ENCODE assay signal across 22 cellular contexts in the genomic region with DNA sequence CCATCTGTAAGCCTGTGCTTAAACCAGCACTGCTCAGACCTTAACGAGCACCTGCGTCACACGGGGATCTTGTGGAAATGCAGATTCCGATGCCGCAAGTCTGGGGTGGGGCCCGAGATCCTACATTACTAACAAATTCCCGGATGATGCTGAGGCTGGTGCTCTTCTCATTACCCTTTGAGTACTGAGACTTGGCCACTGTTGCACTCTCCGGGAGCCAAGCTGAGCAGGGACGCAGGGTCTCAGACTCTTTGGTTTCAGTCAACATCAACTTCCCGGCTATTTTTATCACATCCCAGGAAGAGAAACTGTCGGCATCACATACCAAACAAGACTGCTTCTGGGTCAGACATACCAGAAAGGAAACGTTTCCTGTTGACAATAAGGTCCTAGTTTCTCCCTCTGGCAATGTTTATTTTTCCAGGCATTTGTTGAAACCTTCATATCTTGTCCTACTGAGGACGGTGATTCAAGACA.
"Had no signal": no experiment of that assay in that cellular context is flagged by ENCODE, and none has a peak within 500 bp of the region (broad histone marks: within the 10 kb centered on the region; RNA-seq: fewer than 3 reads in every experiment).

No MANE protein-coding gene starts in this region.

- H3K4me1 ChIP-seq: ascending aorta, breast epithelium, esophagus muscularis mucosa, prostate gland, upper lobe of left lung had no signal

- H3K9me3 ChIP-seq: ascending aorta, breast epithelium, esophagus muscularis mucosa, prostate gland, stomach, upper lobe of left lung had no signal

- H3K36me3 ChIP-seq: ascending aorta, breast epithelium, esophagus muscularis mucosa, prostate gland, stomach, upper lobe of left lung had no signal

- H3K4me3 ChIP-seq: ascending aorta, breast epithelium, esophagus muscularis mucosa, lung, prostate gland, skin epidermis, stomach, upper lobe of left lung had no signal

- ATAC-seq: left colon; stimulated activated effector memory CD8-positive, alpha-beta T cell treated with anti-CD3 and anti-CD28 coated beads, Interleukin-12 subunit alpha, Interleukin-12 subunit beta, amount 100 ng/mL, for 72 hours had no signal

- DNase-seq: activated CD4-positive, alpha-beta T cell treated with anti-CD3 and anti-CD28 coated beads for 1 hour; activated CD4-positive, alpha-beta T cell treated with anti-CD3 and anti-CD28 coated beads, Interleukin-2, amount 50 U/mL, for 48 hours; activated gamma-delta T cell; cerebellar nuclear complex; effector CD8-positive, alpha-beta T cell; islet precursor cell; left colon; nephron progenitor cell; nucleus accumbens; right cardiac atrium; stimulated activated CD4-positive, alpha-beta T cell treated with anti-CD3 and anti-CD28 coated beads, Interleukin-15, amount 100 ng/mL, for 24 hours; stimulated activated CD4-positive, alpha-beta T cell treated with anti-CD3 and anti-CD28 coated beads, Interleukin-4, amount 100 ng/mL, for 1 hour; stomach; upper lobe of left lung had no signal

- H3K27ac ChIP-seq: ascending aorta, breast epithelium, esophagus muscularis mucosa, prostate gland, skin epidermis, stomach, upper lobe of left lung, VCaP had no signal

- H3K27me3 ChIP-seq: ascending aorta, breast epithelium, stomach, upper lobe of left lung had no signal
